14 cellular contexts compared by ENCODE assay signal in genomic region chr4:188045461-188045860, GRCh38. TPM values are rescaled to one million over a fixed set of nuclear protein-coding genes. Genes with fewer than 3 reads are reported as not detected.
"Had no signal": no experiment of that assay in that cellular context is flagged by ENCODE, and none has a peak within 500 bp of the region (broad histone marks: within the 10 kb centered on the region; RNA-seq: fewer than 3 reads in every experiment).

No MANE protein-coding gene starts in this region.

RNA-seq across cellular contexts. Expression of gene ZFP42, which starts 49.9 kb away (rescaled TPM):
- total RNA-seq: activated naive CD4-positive, alpha-beta T cell treated with anti-CD3 and anti-CD28 coated beads for 36 hours; activated naive CD4-positive, alpha-beta T cell treated with anti-CD3 and anti-CD28 coated beads, Interleukin-2, amount 50 U/mL, for 72 hours; activated naive CD8-positive, alpha-beta T cell treated with anti-CD3 and anti-CD28 coated beads for 36 hours; activated naive CD8-positive, alpha-beta T cell treated with anti-CD3 and anti-CD28 coated beads, Interleukin-2, amount 10 ng/mL, durations not matched to agents 7 days and 5 days; activated T-cell treated with anti-CD3 and anti-CD28 coated beads, Interleukin-2, amount 50 U/mL, for 4 hours; activated T-cell treated with anti-CD3 and anti-CD28 coated beads, Interleukin-2, amount 50 U/mL, for 72 hours; activated T-helper 17 cell treated with anti-CD3 and anti-CD28 coated beads, Interleukin-2, amount 50 U/mL, for 72 hours; activated T-helper 2 cell treated with anti-CD3 and anti-CD28 coated beads, Interferon-gamma antibody, Interleukin-2, Interleukin-4, amounts not matched to agents 10 μg/mL and 5 μg/mL and 100 μg/mL, durations not matched to agents 14 hours and 24 hours and 36 hours; aorta; ascending aorta; breast epithelium; cardiac septum had no signal
- polyA plus RNA-seq: adrenal gland, aorta, cardiac muscle cell had no signal
